ENCODE assay signal across 7 cellular contexts in the genomic region with DNA sequence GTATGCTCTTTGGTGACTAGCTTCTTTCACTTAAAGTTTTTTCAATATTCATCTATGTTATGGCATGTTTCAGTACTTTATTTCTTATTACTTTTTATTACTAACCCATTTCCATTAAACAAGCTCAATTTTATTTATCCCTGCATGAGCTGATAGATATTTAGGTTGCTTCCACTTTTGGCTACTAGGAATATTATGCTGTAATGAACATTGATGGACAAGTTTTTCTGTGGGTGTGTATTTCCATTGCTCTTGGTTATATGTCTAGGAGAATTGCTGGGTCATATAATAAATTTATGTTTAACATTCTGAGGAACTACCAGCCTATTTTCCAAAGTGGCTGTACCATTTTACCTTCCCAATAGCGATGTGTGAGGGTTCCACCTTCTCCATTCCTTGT.
"Had no signal": no experiment of that assay in that cellular context is flagged by ENCODE, and none has a peak within 500 bp of the region (broad histone marks: within the 10 kb centered on the region; RNA-seq: fewer than 3 reads in every experiment).

No MANE protein-coding gene starts in this region.

- H3K27ac ChIP-seq: HL-60 had no signal

- H3K4me3 Mint-ChIP-seq: IgD-negative memory B cell had no signal

- DNase-seq: IMR-90, KBM-7, KG1 had no signal

- FAIRE-seq: HepG2, HTR-8/SVneo had no signal

- ATAC-seq: HepG2 had no signal

- H3K27ac Mint-ChIP-seq: IgD-negative memory B cell had no signal
